ENCODE assay signal across 25 cellular contexts in the genomic region with DNA sequence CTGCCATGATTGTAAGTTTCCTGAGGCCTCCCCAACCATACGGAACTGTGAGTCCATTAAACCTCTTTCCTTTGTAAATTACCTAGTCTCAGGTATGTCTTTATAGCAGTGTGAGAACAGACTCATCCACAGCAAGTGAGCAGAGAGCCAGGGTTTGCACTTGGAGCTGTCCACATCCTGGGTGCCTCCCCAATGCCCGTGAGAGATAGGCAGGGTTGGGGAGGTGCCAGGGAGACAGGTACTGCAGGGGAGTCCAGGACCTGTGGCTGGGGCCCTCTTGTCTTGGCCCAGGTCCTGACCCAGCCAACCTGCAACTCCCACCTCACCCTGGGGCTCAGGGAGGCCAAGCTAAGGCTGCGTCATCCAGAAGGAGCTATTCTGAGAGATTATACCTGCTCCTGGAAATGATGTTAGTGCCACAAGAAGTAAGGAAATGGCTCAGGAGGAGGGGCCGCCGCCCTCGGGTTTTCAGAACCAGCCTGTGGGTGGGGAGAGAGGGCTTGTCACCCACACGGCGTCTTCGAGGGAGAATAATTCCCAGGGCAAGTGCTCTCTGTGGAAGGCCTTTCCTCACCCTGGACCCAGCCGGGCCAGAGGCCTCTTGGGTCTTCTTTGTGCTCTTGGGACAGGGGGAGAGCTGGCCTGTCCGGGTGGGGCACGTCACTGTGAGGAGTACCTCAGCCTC.
"Had no signal": no experiment of that assay in that cellular context is flagged by ENCODE, and none has a peak within 500 bp of the region (broad histone marks: within the 10 kb centered on the region; RNA-seq: fewer than 3 reads in every experiment).

No MANE protein-coding gene starts in this region.

- DNase-seq: activated CD4-positive, alpha-beta memory T cell treated with anti-CD3 and anti-CD28 coated beads, Interleukin-2, amount 10 ng/mL, durations not matched to agents 7 days and 5 days; activated CD4-positive, alpha-beta T cell treated with anti-CD3 and anti-CD28 coated beads, Interleukin-2, amount 50 U/mL, for 1 hour; activated CD4-positive, CD25-positive, alpha-beta regulatory T cell; activated gamma-delta T cell; activated naive CD4-positive, alpha-beta T cell treated with anti-CD3 and anti-CD28 coated beads, Interleukin-2, amount 10 ng/mL, durations not matched to agents 7 days and 5 days; activated naive CD8-positive, alpha-beta T cell treated with anti-CD3 and anti-CD28 coated beads for 36 hours; activated T-cell treated with anti-CD3 and anti-CD28 coated beads for 4 hours; activated T-cell treated with anti-CD3 and anti-CD28 coated beads, Interleukin-2, amount 50 U/mL, for 48 hours; brain microvascular endothelial cell; KG1; NCI-H1048; NCI-H146; NCI-H187 treated with DMSO at 0.1 percent for 48 hours; NCI-H2081 treated with DMSO at 0.1 percent for 48 hours; NCI-H446; NCI-H524; PC-3; SIG-M5; T-cell; T-helper 2 cell; T1000 had no signal

- H3K36me3 ChIP-seq: brain microvascular endothelial cell, cardiac muscle cell had no signal

- H3K27me3 Mint-ChIP-seq: activated CD4-positive, alpha-beta memory T cell treated with anti-CD3 and anti-CD28 coated beads, Interleukin-2, amount 10 ng/mL, durations not matched to agents 7 days and 5 days had no signal

- H3K27ac ChIP-seq: brain microvascular endothelial cell, cardiac muscle cell had no signal

- H3K4me3 Mint-ChIP-seq: activated CD4-positive, alpha-beta memory T cell treated with anti-CD3 and anti-CD28 coated beads, Interleukin-2, amount 10 ng/mL, durations not matched to agents 7 days and 5 days; activated naive CD4-positive, alpha-beta T cell treated with anti-CD3 and anti-CD28 coated beads, Interleukin-2, amount 10 ng/mL, durations not matched to agents 7 days and 5 days; activated naive CD8-positive, alpha-beta T cell treated with anti-CD3 and anti-CD28 coated beads for 36 hours; activated T-helper 17 cell treated with anti-CD3 and anti-CD28 coated beads, Interleukin-2, amount 50 U/mL, for 72 hours; T-cell had no signal

- H3K9me3 Mint-ChIP-seq: activated CD4-positive, alpha-beta memory T cell treated with anti-CD3 and anti-CD28 coated beads, Interleukin-2, amount 10 ng/mL, durations not matched to agents 7 days and 5 days; activated naive CD8-positive, alpha-beta T cell treated with anti-CD3 and anti-CD28 coated beads for 36 hours; activated T-helper 17 cell treated with anti-CD3 and anti-CD28 coated beads, Interleukin-2, amount 50 U/mL, for 72 hours; T-cell had no signal

- H3K4me1 Mint-ChIP-seq: activated CD4-positive, alpha-beta memory T cell treated with anti-CD3 and anti-CD28 coated beads, Interleukin-2, amount 10 ng/mL, durations not matched to agents 7 days and 5 days; activated naive CD4-positive, alpha-beta T cell treated with anti-CD3 and anti-CD28 coated beads, Interleukin-2, amount 10 ng/mL, durations not matched to agents 7 days and 5 days; activated naive CD8-positive, alpha-beta T cell treated with anti-CD3 and anti-CD28 coated beads for 36 hours; activated T-helper 17 cell treated with anti-CD3 and anti-CD28 coated beads, Interleukin-2, amount 50 U/mL, for 72 hours; T-cell had no signal

- H3K4me3 ChIP-seq: cardiac muscle cell had no signal

- H3K27ac Mint-ChIP-seq: activated CD4-positive, alpha-beta memory T cell treated with anti-CD3 and anti-CD28 coated beads, Interleukin-2, amount 10 ng/mL, durations not matched to agents 7 days and 5 days; activated naive CD4-positive, alpha-beta T cell treated with anti-CD3 and anti-CD28 coated beads, Interleukin-2, amount 10 ng/mL, durations not matched to agents 7 days and 5 days; activated naive CD8-positive, alpha-beta T cell treated with anti-CD3 and anti-CD28 coated beads for 36 hours; activated T-helper 17 cell treated with anti-CD3 and anti-CD28 coated beads, Interleukin-2, amount 50 U/mL, for 72 hours; T-cell had no signal

- ATAC-seq: activated T-helper 17 cell treated with anti-CD3 and anti-CD28 coated beads, Interleukin-2, amount 50 U/mL, for 72 hours; PC-3; T-cell had no signal

- H3K36me3 Mint-ChIP-seq: activated naive CD4-positive, alpha-beta T cell treated with anti-CD3 and anti-CD28 coated beads, Interleukin-2, amount 10 ng/mL, durations not matched to agents 7 days and 5 days; activated naive CD8-positive, alpha-beta T cell treated with anti-CD3 and anti-CD28 coated beads for 36 hours; T-cell had no signal

- FAIRE-seq: RCC 7860, TTC549 had no signal
